Comparison of ENCODE assay signal across 1 cellular context in genomic region chr5:36066540-36067210, GRCh38.
TF ChIP-seq lines count a peak whose summit lies in the region.

A gene with protein sequence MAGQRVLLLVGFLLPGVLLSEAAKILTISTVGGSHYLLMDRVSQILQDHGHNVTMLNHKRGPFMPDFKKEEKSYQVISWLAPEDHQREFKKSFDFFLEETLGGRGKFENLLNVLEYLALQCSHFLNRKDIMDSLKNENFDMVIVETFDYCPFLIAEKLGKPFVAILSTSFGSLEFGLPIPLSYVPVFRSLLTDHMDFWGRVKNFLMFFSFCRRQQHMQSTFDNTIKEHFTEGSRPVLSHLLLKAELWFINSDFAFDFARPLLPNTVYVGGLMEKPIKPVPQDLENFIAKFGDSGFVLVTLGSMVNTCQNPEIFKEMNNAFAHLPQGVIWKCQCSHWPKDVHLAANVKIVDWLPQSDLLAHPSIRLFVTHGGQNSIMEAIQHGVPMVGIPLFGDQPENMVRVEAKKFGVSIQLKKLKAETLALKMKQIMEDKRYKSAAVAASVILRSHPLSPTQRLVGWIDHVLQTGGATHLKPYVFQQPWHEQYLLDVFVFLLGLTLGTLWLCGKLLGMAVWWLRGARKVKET (minus strand): TSS chr5:36066882. CDS start chr5:36066789, 93 bp downstream.

TF ChIP-seq in neural cell, 6 proteins besides CTCF, POLR2A, EP300 and RAD21 (continued from another document):
- no peak for TF ChIP-seq EZH2 (IDR thresholded peaks at IDR 0.05; ENCODE audit: borderline replicate concordance, insufficient read depth, low read length, poor library complexity, severe bottlenecking)
